In the genomic region with DNA sequence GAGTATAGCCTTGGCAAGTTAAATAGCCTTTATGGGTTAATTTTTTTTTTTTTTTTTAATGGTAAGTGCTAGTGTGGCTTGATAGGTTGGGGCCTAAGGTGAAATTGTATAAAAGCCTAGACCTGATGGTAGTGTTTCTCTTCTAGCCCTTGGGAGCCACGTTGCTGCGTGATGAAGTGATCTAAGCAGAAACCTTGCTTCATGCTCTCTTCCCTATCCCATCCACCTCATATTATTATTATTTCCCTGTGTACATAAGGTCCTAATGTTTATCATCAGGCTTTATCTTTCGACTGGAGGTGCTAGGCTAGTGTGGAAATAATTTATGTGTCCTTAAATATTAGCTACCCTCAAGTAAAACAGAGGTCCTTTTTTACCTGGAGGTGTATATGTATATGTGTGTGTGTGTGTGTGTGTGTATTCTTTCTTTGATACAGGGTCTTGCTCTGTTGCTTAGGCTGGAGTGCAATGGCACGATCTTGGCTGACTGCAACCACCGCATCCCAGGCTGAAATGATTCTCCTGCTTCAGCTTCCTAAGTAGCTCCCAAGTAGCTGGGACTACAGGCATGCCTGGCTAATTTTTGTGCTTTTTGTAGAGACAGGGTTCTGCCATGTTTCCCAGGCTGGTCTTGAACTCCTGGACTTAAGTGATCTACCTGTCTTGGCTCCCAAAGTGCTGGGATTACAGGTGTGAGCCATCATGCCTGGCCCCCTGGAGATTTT, we compare ENCODE assay signal across 13 cellular contexts. TPM values are rescaled to one million over a fixed set of nuclear protein-coding genes. Genes with fewer than 3 reads are reported as not detected.
DNase-seq lines count a peak whose midpoint lies in the region; ATAC-seq and TF ChIP-seq lines count a peak whose summit lies in the region.
"Had no signal": no experiment of that assay in that cellular context is flagged by ENCODE, and none has a peak within 500 bp of the region (broad histone marks: within the 10 kb centered on the region; RNA-seq: fewer than 3 reads in every experiment).

No MANE protein-coding gene starts in this region.

- H3K9me3 ChIP-seq in Peyer's patch (no peaks in the 10 kb centered on the region), sigmoid colon (no peaks in the 10 kb centered on the region), ovary (no peaks in the 10 kb centered on the region)

- H3K4me1 ChIP-seq in Peyer's patch (peaks cover 6 to 55% (median 22%) of the 10 kb centered on the region in 4 donors), sigmoid colon (peaks cover 0 to 78% (median 64%) of the 10 kb centered on the region in 4 donors), ovary (ENCODE audit: insufficient read depth) (peaks cover 26% of the 10 kb centered on the region)

- no peaks in the 10 kb centered on the region for H3K27me3 ChIP-seq in Peyer's patch
- H3K27me3 ChIP-seq in sigmoid colon = no peaks in the 10 kb centered on the region
- no peaks in the 10 kb centered on the region for H3K27me3 ChIP-seq in ovary

- no peak for TF ChIP-seq CTCF in Peyer's patch (IDR thresholded peaks at IDR 0.05)
- no peak for TF ChIP-seq CTCF in sigmoid colon (IDR thresholded peaks at IDR 0.05)
- TF ChIP-seq CTCF in ovary (IDR thresholded peaks at IDR 0.05) = no peak

- no peak for ATAC-seq in HG02884 (IDR thresholded peaks at IDR 0.05; ENCODE audit: unreplicated experiment)

- H3K4me3 ChIP-seq in GM08714 (ENCODE audit: low read length) = peak overlapping the region; percentile 18
- H3K4me3 ChIP-seq in Peyer's patch = peak overlapping the region in 3 of 4 donors; percentile 8 to 98 (median 10)
- H3K4me3 ChIP-seq in sigmoid colon = peak overlapping the region in 1 of 4 donors; percentile 97
- no peak overlapping the region for H3K4me3 ChIP-seq in ovary

- TF ChIP-seq POLR2A in Peyer's patch (IDR thresholded peaks at IDR 0.05) = no peak
- TF ChIP-seq POLR2A in sigmoid colon (IDR thresholded peaks at IDR 0.05) = no peak
- TF ChIP-seq POLR2A in ovary (IDR thresholded peaks at IDR 0.05) = no peak

- 79 to 82% methylated on average over 5 of the region's 5 CpGs for WGBS in sigmoid colon, 2 donors
- 74 to 78% (median 76%) methylated on average over 5 of the region's 5 CpGs for WGBS in ovary, 3 donors

- H3K27ac ChIP-seq in Peyer's patch (peak overlapping the region in 1 of 4 donors; percentile 43), sigmoid colon (peak overlapping the region in 3 of 4 donors; percentile 98 to 99 (median 98)), ovary (no peak overlapping the region)
- H3K27ac ChIP-seq: KMS-11 had no signal

- H3K36me3 ChIP-seq in Peyer's patch (no peaks in the 10 kb centered on the region), sigmoid colon (no peaks in the 10 kb centered on the region), ovary (no peaks in the 10 kb centered on the region)

- TF ChIP-seq EP300 in sigmoid colon (IDR thresholded peaks at IDR 0.05) (no peak), ovary (IDR thresholded peaks at IDR 0.05) (no peak)

- intact Hi-C loops in sigmoid colon (cut with DNase I) (no loop called here), ovary (cut with DNase I) (no loop called here)

- DNase-seq in Peyer's patch (no peak), fibroblast of peridontal ligament (ENCODE audit: extremely low read depth) (peak; percentile 56), sigmoid colon (no peak), AML-193 (lab: John Stamatoyannopoulos, UW) (no peak), DMS53 treated with DMSO at 0.1 percent for 48 hours (lab: John Stamatoyannopoulos, UW; ENCODE audit: unreplicated experiment) (no peak), ovary (no peak)
- DNase-seq: amygdala, DMS79, NCI-H2029, substantia nigra had no signal

RNA-seq across cellular contexts. Expression of a gene that starts 3.6 kb away (rescaled TPM):
- 10 to 100 TPM; 35.6 to 68.5 (median 61.4) TPM for total RNA-seq in Peyer's patch
- total RNA-seq in sigmoid colon = 10 to 100 TPM; 18.6 to 89.3 (median 27.0) TPM
- polyA plus RNA-seq in sigmoid colon = 10 to 100 TPM in 2 of 3 donors, 1 to 10 TPM in 1; 7.8 to 20.7 (median 12.5) TPM
- total RNA-seq in ovary = 10 to 100 TPM; 18.6 to 74.1 (median 22.5) TPM
- 10 to 100 TPM; 13.1 to 15.5 TPM for polyA plus RNA-seq in ovary

Comparison
In these comparisons a context has a peak if more than half of its experiments do, and no peak if none do; other contexts are left out.
1. H3K27ac ChIP-seq: peak in sigmoid colon (3 of 4); none in ovary (0 of 2).